Comparison of ENCODE assay signal across 8 cellular contexts in the genomic region with DNA sequence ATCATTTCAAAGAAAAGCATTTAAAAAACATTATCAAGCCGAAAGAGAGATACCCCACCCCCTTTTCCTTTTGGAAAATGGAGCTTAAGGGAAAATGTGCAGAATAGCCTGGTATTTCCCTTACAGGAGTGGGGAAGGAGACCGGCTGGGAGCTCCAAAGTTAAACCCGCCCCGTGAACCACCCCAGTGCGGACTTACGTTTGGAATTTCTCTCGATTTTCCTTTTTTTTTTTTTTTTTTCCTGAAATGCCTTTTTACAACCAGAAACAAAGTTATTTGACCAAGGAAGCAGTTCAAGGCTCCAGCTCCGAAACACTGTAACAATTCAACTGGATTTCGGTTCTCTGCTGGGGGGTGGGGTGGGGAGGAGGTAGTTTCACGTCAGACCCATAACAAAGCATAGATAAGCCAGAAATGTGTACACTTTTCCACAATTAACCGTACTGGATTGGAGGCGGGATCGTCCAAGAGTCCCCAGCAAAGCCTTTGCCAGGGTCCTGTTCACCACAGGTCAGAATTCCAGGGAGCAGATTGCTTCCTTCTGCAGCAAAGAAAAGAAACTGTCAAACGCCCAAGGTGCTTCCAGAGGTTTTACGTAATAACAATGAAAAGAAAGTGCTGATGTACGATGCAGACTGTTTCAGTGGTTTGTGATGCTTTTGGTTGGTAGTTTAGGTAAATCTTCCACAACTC. TPM values are rescaled to one million over a fixed set of nuclear protein-coding genes. Genes with fewer than 3 reads are reported as not detected.
DNase-seq lines count a peak whose midpoint lies in the region; ATAC-seq and TF ChIP-seq lines count a peak whose summit lies in the region.

No MANE protein-coding gene starts in this region.

- DNase-seq in DMS53 (lab: John Stamatoyannopoulos, UW) (peak; percentile 73), NCI-H146 (lab: John Stamatoyannopoulos, UW) (peak; percentile 57), colonic mucosa (no peak), HEK293T (ENCODE audit: extremely low spot score) (no peak), GM19240 (ENCODE audit: insufficient read length, low spot score) (no peak)

- no peaks in the 10 kb centered on the region for H3K36me3 ChIP-seq in colonic mucosa
- no peaks in the 10 kb centered on the region for H3K36me3 ChIP-seq in muscle layer of colon (ENCODE audit: insufficient read depth, low read length)

- H3K4me3 ChIP-seq in colonic mucosa: no peak overlapping the region
- peak overlapping the region; percentile 63 to 69 for H3K4me3 ChIP-seq in muscle layer of colon (ENCODE audit: low read depth in 1 of 2, low read length in 2 of 2)

- H3K27me3 ChIP-seq in colonic mucosa: peaks cover 56% of the 10 kb centered on the region
- no peaks in the 10 kb centered on the region for H3K27me3 ChIP-seq in muscle layer of colon (ENCODE audit: control insufficient read depth in 1 of 2, insufficient read depth in 2 of 2, low read length in 2 of 2)

- CTCF ChIA-PET in HEK293T (lab: Yijun Ruan, JAX): interaction anchor here (0.6 to 1.4 kb wide), 4 partner anchors 13 to 240 kb away, joined by 3 to 5 read pairs (median 4); no protein-coding TSS in a partner anchor

- H3K9ac ChIP-seq in colonic mucosa (ENCODE audit: low read depth in 2 of 2, low read length in 2 of 2) (peak overlapping the region; percentile 8 to 28), muscle layer of colon (ENCODE audit: low read length) (peak overlapping the region; percentile 90)

- ATAC-seq in GM18868 (IDR thresholded peaks at IDR 0.05; ENCODE audit: unreplicated experiment): no peak
- no peak for ATAC-seq in HG02938 (IDR thresholded peaks at IDR 0.05; ENCODE audit: unreplicated experiment)

- POLR2A ChIA-PET in HEK293T (lab: Yijun Ruan, JAX): interaction anchor here (0.8 to 2.0 kb wide), 8 partner anchors 8 to 206 kb away, joined by 3 to 25 read pairs (median 10); a partner anchor contains a TSS

- H3K4me1 ChIP-seq in colonic mucosa (no peaks in the 10 kb centered on the region), muscle layer of colon (ENCODE audit: insufficient read depth, low read length) (peaks cover 38% of the 10 kb centered on the region)

- intact Hi-C loops in colonic mucosa (cut with DNase I): no loop called here

- no peak for TF ChIP-seq CTCF in colonic mucosa (IDR thresholded peaks at IDR 0.05)

- H3K9me3 ChIP-seq in colonic mucosa (no peaks in the 10 kb centered on the region), muscle layer of colon (ENCODE audit: low read length) (no peaks in the 10 kb centered on the region)

- H3K27ac ChIP-seq in colonic mucosa (peak overlapping the region; percentile 39), muscle layer of colon (ENCODE audit: low read depth, low read length) (peak overlapping the region; percentile 84)

TF ChIP-seq in HEK293T, 16 proteins besides CTCF, POLR2A, EP300 and RAD21:
- TF ChIP-seq FOXM1 (IDR thresholded peaks at IDR 0.05; ENCODE audit: borderline replicate concordance) (no peak), FOXK2 (IDR thresholded peaks at IDR 0.05) (no peak), TARDBP (IDR thresholded peaks at IDR 0.05) (no peak), ELF4 (IDR thresholded peaks at IDR 0.05) (no peak), SP1 (IDR thresholded peaks at IDR 0.05) (no peak), CTBP1 (IDR thresholded peaks at IDR 0.05; ENCODE audit: borderline replicate concordance) (no peak), NFRKB (IDR thresholded peaks at IDR 0.05) (no peak), ARNT (IDR thresholded peaks at IDR 0.05) (no peak), LEF1 (IDR thresholded peaks at IDR 0.05; ENCODE audit: borderline replicate concordance) (no peak), BHLHE40 (IDR thresholded peaks at IDR 0.05; ENCODE audit: borderline replicate concordance) (no peak), HDGF (IDR thresholded peaks at IDR 0.05; ENCODE audit: borderline replicate concordance) (no peak)

RNA-seq across cellular contexts. Expression of a gene that starts 6.7 kb away (rescaled TPM):
- under 1 TPM; 0.10 to 0.45 TPM for total RNA-seq in colonic mucosa

RNA-seq across cellular contexts. Expression of a gene that starts 15.3 kb away (rescaled TPM):
- 10 to 100 TPM; 17.8 to 25.1 TPM for total RNA-seq in colonic mucosa

Comparison
In these comparisons a context has a peak if more than half of its experiments do, and no peak if none do; other contexts are left out.
1. DNase-seq: peak in DMS53 (single experiment) and NCI-H146 (single experiment); none in colonic mucosa (single experiment), HEK293T (single experiment) and GM19240 (single experiment).